Comparison of ENCODE assay signal across 11 cellular contexts in the genomic region with DNA sequence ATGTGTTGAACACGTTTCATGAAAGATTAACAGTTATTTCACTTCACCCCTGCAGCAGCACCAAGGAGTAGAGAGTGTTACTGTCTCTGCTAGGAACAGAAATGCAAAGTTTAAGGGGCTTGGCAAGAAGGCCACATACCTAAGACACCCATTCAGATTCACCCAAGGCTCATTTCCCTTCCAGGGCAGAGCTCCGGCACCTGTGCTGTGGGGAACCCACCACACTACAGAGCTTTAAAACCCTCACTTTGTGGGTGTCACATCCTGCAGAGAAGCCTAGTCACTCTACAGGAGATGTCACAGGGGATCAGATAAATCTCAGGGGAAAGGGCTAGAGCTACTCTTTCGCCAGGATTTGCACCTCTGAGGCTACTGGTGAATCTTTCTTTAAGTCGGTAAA.
A peak's percentile ranks its signal among the peaks of the same experiment; 100 is the strongest.
DNase-seq lines count a peak whose midpoint lies in the region; ATAC-seq and TF ChIP-seq lines count a peak whose summit lies in the region.
"Had no signal": no experiment of that assay in that cellular context is flagged by ENCODE, and none has a peak within 500 bp of the region (broad histone marks: within the 10 kb centered on the region; RNA-seq: fewer than 3 reads in every experiment).

No MANE protein-coding gene starts in this region.

- no peaks in the 10 kb centered on the region for H3K27me3 ChIP-seq in CD4-positive, alpha-beta memory T cell (ENCODE audit: insufficient read depth, low read length)

- H3K4me3 Mint-ChIP-seq in CD4-positive, alpha-beta memory T cell = peak overlapping the region; percentile 12 to 82 (median 58)
- no peak overlapping the region for H3K4me3 Mint-ChIP-seq in dendritic cell treated with granulocyte-macrophage colony-stimulating factor and Interleukin-4, amounts not matched to agents 40 ng/mL and 50 ng/mL, for 4 days

- DNase-seq in CD4-positive, alpha-beta memory T cell = peak; percentile 57 to 79 (median 71)
- DNase-seq in NK-92 (lab: John Stamatoyannopoulos, UW; ENCODE audit: unreplicated experiment) (peak; percentile 8), erythroblast (lab: John Stamatoyannopoulos, UW) (no peak), NCI-H748 (lab: John Stamatoyannopoulos, UW; ENCODE audit: unreplicated experiment) (no peak), GF-D8 (lab: John Stamatoyannopoulos, UW) (no peak), C1 segment of cervical spinal cord (lab: John Stamatoyannopoulos, UW) (no peak)
- DNase-seq: DMS 273 treated with DMSO at 0.1 percent for 48 hours, NCI-H1417, nucleus accumbens had no signal

- H3K4me1 Mint-ChIP-seq in CD4-positive, alpha-beta memory T cell = peaks cover 26 to 51% (median 28%) of the 10 kb centered on the region in 4 donors
- peaks cover 30% of the 10 kb centered on the region for H3K4me1 Mint-ChIP-seq in dendritic cell treated with granulocyte-macrophage colony-stimulating factor and Interleukin-4, amounts not matched to agents 40 ng/mL and 50 ng/mL, for 4 days (ENCODE audit: low read depth)

- no peaks in the 10 kb centered on the region for H3K9me3 ChIP-seq in CD4-positive, alpha-beta memory T cell (ENCODE audit: control insufficient read depth in 1 of 2, low read length in 2 of 2)

- POLR2A ChIA-PET in CD4-positive, alpha-beta memory T cell (lab: Charles Lee; ENCODE audit: partially characterized antibody) = interaction anchor here (0.5 to 6.0 kb wide), 22 partner anchors 10 to 221 kb away, joined by 3 to 79 read pairs (median 5); a partner anchor contains a TSS

- intact Hi-C loops in CD4-positive, alpha-beta memory T cell (cut with micrococcal nuclease) = loop anchor here (1.0 kb wide), 2 partner anchors 9 to 12 kb away; no protein-coding TSS in a partner anchor
- intact Hi-C loops in dendritic cell treated with granulocyte-macrophage colony-stimulating factor and Interleukin-4, amounts not matched to agents 40 ng/mL and 50 ng/mL, for 4 days (cut with micrococcal nuclease) = no loop called here

- no peaks in the 10 kb centered on the region for H3K9me3 Mint-ChIP-seq in CD4-positive, alpha-beta memory T cell
- no peaks in the 10 kb centered on the region for H3K9me3 Mint-ChIP-seq in dendritic cell treated with granulocyte-macrophage colony-stimulating factor and Interleukin-4, amounts not matched to agents 40 ng/mL and 50 ng/mL, for 4 days

- peak overlapping the region; percentile 81 to 90 (median 88) for H3K27ac Mint-ChIP-seq in CD4-positive, alpha-beta memory T cell
- peak overlapping the region; percentile 83 for H3K27ac Mint-ChIP-seq in dendritic cell treated with granulocyte-macrophage colony-stimulating factor and Interleukin-4, amounts not matched to agents 40 ng/mL and 50 ng/mL, for 4 days

- no peaks in the 10 kb centered on the region for H3K27me3 Mint-ChIP-seq in CD4-positive, alpha-beta memory T cell
- peaks cover 2% of the 10 kb centered on the region for H3K27me3 Mint-ChIP-seq in dendritic cell treated with granulocyte-macrophage colony-stimulating factor and Interleukin-4, amounts not matched to agents 40 ng/mL and 50 ng/mL, for 4 days

- no peak overlapping the region for H3K4me3 ChIP-seq in CD4-positive, alpha-beta memory T cell (ENCODE audit: low read length in 2 of 2)

- CTCF ChIA-PET in CD4-positive, alpha-beta memory T cell (lab: Charles Lee; ENCODE audit: partially characterized antibody) = interaction anchor here (0.6 to 2.9 kb wide), 9 partner anchors 9 to 134 kb away, joined by 3 to 12 read pairs (median 5); no protein-coding TSS in a partner anchor

- no peaks in the 10 kb centered on the region for H3K36me3 ChIP-seq in CD4-positive, alpha-beta memory T cell (ENCODE audit: insufficient read depth, low read length)

- no peak for TF ChIP-seq POLR2A in erythroblast (IDR thresholded peaks at IDR 0.05; ENCODE audit: low read length)

- H3K4me1 ChIP-seq in CD4-positive, alpha-beta memory T cell (ENCODE audit: insufficient read depth, low read length) = peaks cover 26% of the 10 kb centered on the region

- peak overlapping the region; percentile 19 for H3K27ac ChIP-seq in CD4-positive, alpha-beta memory T cell (ENCODE audit: low read depth, low read length)

- peak; percentile 87 for ATAC-seq in GM21390 (IDR thresholded peaks at IDR 0.05; ENCODE audit: unreplicated experiment)

- H3K36me3 Mint-ChIP-seq in CD4-positive, alpha-beta memory T cell = no peaks in the 10 kb centered on the region
- H3K36me3 Mint-ChIP-seq in dendritic cell treated with granulocyte-macrophage colony-stimulating factor and Interleukin-4, amounts not matched to agents 40 ng/mL and 50 ng/mL, for 4 days (ENCODE audit: low read depth) = no peaks in the 10 kb centered on the region

Comparison
In these comparisons a context has a peak if more than half of its experiments do, and no peak if none do; other contexts are left out.
1. DNase-seq: peak in CD4-positive, alpha-beta memory T cell (5 of 5) and NK-92 (single experiment); none in erythroblast (0 of 2), NCI-H748 (single experiment), GF-D8 (single experiment) and C1 segment of cervical spinal cord (0 of 14).